Comparison of ENCODE assay signal across 9 cellular contexts in the genomic region with DNA sequence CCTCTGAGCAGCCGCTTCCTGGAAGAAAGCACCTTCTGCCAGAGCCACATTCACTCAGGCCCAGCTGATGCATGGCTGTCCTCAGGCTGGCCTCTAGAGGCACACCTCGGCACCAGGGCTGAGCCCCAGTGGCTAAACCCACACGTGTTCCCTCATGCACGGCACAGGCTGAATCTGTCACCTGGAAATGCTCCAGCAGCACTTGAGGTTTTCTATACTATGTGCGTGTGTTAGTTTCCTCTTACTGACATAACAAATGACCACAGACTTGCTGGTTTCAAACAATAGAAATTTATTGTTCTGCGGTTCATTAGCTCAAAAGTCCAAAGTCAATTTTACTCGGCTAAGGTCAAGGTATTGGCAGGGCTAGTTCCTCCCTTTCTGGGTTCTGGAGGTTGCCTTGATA.
DNase-seq lines count a peak whose midpoint lies in the region; ATAC-seq, FAIRE-seq and TF ChIP-seq lines count a peak whose summit lies in the region.
"Had no signal": no experiment of that assay in that cellular context is flagged by ENCODE, and none has a peak within 500 bp of the region (broad histone marks: within the 10 kb centered on the region; RNA-seq: fewer than 3 reads in every experiment).

No MANE protein-coding gene starts in this region.

- no peaks in the 10 kb centered on the region for H3K36me3 ChIP-seq in kidney (ENCODE audit: control insufficient read depth in 1 of 2, insufficient read depth in 2 of 2, low read length in 2 of 2)

- TF ChIP-seq CTCF in kidney (IDR thresholded peaks at IDR 0.05; ENCODE audit: borderline replicate concordance, extremely low read depth, insufficient read depth): peak; percentile 19

- ATAC-seq in left cardiac atrium: peak; percentile 55 to 65
- ATAC-seq in Right ventricle myocardium superior (ENCODE audit: poor library complexity): no peak
- ATAC-seq in GM21447 (IDR thresholded peaks at IDR 0.05; ENCODE audit: unreplicated experiment): peak; percentile 94
- ATAC-seq in HG03520 (IDR thresholded peaks at IDR 0.05; ENCODE audit: unreplicated experiment): peak; percentile 94

- DNase-seq in left cardiac atrium (no peak), Right ventricle myocardium superior (no peak), SW480 (ENCODE audit: low spot score) (peak; percentile 61), kidney (peak; percentile 70), NCI-H2196 (lab: John Stamatoyannopoulos, UW; ENCODE audit: unreplicated experiment) (no peak), AML-193 (lab: John Stamatoyannopoulos, UW) (no peak)

- H3K4me1 ChIP-seq in kidney (ENCODE audit: control insufficient read depth in 1 of 2, insufficient read depth in 1 of 2, low read depth in 1 of 2, low read length in 2 of 2): peaks cover 0 to 25% of the 10 kb centered on the region in 2 donors

- H3K9ac ChIP-seq in kidney (ENCODE audit: low read length in 2 of 2): no peak overlapping the region

- H3K4me3 ChIP-seq in kidney (ENCODE audit: low read length in 2 of 2): no peak overlapping the region

- FAIRE-seq in kidney (lab: Jason Lieb, UNC): no peak

- intact Hi-C loops in left cardiac atrium (cut with DNase I): no loop called here
- intact Hi-C loops in Right ventricle myocardium superior (cut with DNase I): no loop called here
- intact Hi-C loops in kidney (cut with DNase I): no loop called here

- no peak overlapping the region for H3K27ac ChIP-seq in kidney (ENCODE audit: low read depth in 2 of 2, low read length in 2 of 2)
- H3K27ac ChIP-seq: HL-60 had no signal

- H3K9me3 ChIP-seq in kidney (ENCODE audit: control insufficient read depth in 1 of 2, low read length in 2 of 2): no peaks in the 10 kb centered on the region

Comparison
In these comparisons a context has a peak if more than half of its experiments do, and no peak if none do; other contexts are left out.
1. DNase-seq: peak in SW480 (single experiment) and kidney (single experiment); none in left cardiac atrium (single experiment), Right ventricle myocardium superior (single experiment), NCI-H2196 (single experiment) and AML-193 (0 of 2).